9 cellular contexts compared by ENCODE assay signal in the genomic region with DNA sequence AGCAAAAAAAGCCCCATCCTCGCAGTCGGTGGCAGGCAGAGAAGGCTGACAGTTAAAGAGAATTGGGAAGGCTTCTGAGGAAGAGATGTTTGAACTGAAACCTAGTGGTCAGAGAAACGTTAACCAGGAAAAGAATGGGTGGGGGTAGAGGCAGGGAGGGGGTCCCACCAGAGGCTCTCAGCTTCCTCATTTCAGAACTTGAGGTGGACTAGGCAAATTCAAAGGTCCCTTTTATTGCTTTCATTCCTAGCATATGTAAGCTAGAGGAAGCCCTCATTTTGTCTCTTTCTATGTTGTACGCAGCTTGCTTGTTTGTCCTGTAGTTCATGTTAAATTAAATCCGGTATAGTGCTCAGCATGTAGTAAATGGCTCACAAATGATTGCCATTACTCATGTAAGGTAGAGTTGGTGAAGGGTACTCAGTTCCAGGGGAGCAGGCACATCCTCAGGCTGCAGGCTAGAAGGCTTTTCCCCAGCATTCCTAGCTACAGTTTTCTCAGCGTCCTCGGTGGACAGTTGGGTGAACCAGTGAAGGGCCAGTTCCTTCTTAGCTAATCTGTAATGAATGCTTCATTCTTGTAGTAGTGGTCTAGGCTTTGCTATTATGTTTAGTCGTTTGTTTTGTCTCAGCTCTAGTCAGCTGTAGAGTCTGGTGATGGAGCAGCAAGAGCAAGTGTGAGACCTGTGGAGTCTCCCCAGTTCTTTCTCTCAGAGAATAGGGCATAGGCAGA. TPM values are rescaled to one million over a fixed set of nuclear protein-coding genes. Genes with fewer than 3 reads are reported as not detected.
DNase-seq lines count a peak whose midpoint lies in the region; ATAC-seq, FAIRE-seq and TF ChIP-seq lines count a peak whose summit lies in the region.
"Had no signal": no experiment of that assay in that cellular context is flagged by ENCODE, and none has a peak within 500 bp of the region (broad histone marks: within the 10 kb centered on the region; RNA-seq: fewer than 3 reads in every experiment).

No MANE protein-coding gene starts in this region.

- peak; percentile 57 for DNase-seq in Ammon's horn (ENCODE audit: low spot score)
- peak; percentile 32 for DNase-seq in GM19239 (ENCODE audit: insufficient read length, low spot score)
- no peak for DNase-seq in activated B cell treated with CpG ODN at 0.5 μM for 24 hours
- no peak for DNase-seq in NCI-H2107 treated with DMSO at 0.1 percent for 48 hours (lab: John Stamatoyannopoulos, UW; ENCODE audit: unreplicated experiment)
- no peak for DNase-seq in DMS79 (lab: John Stamatoyannopoulos, UW)
- DNase-seq in DMS114 treated with DMSO at 0.1 percent for 48 hours (lab: John Stamatoyannopoulos, UW; ENCODE audit: unreplicated experiment) = no peak
- DNase-seq: DND-41 had no signal

- POLR2A ChIA-PET in activated B cell treated with CpG ODN at 0.5 μM for 24 hours (lab: Charles Lee) = interaction anchor here (0.7 to 2.3 kb wide), 12 partner anchors 12 to 799 kb away, joined by 3 to 16 read pairs (median 4); no protein-coding TSS in a partner anchor

- H3K36me3 Mint-ChIP-seq in activated B cell treated with CpG ODN at 0.5 μM for 24 hours (ENCODE audit: low read depth) = peaks cover 16% of the 10 kb centered on the region

- H3K9me3 Mint-ChIP-seq in activated B cell treated with CpG ODN at 0.5 μM for 24 hours = no peaks in the 10 kb centered on the region

- CTCF ChIA-PET in activated B cell treated with CpG ODN at 0.5 μM for 24 hours (lab: Charles Lee) = interaction anchor here (0.9 to 13.2 kb wide), 12 partner anchors 10 to 334 kb away, joined by 3 to 258 read pairs (median 5); a partner anchor contains a TSS

- intact Hi-C loops in activated B cell treated with CpG ODN at 0.5 μM for 24 hours (cut with micrococcal nuclease) = loop anchor here (1.0 kb wide), 2 partner anchors 19 to 100 kb away; no protein-coding TSS in a partner anchor

- H3K27ac Mint-ChIP-seq in activated B cell treated with CpG ODN at 0.5 μM for 24 hours = peak overlapping the region; percentile 93

- no peak for TF ChIP-seq CTCF in activated B cell treated with CpG ODN at 0.5 μM for 24 hours (IDR thresholded peaks at IDR 0.05)

- peak; percentile 98 for FAIRE-seq in GM19239 (lab: Jason Lieb, UNC)

- no peaks in the 10 kb centered on the region for H3K27me3 Mint-ChIP-seq in activated B cell treated with CpG ODN at 0.5 μM for 24 hours

- H3K4me1 Mint-ChIP-seq in activated B cell treated with CpG ODN at 0.5 μM for 24 hours = peaks cover 69% of the 10 kb centered on the region

- H3K4me3 Mint-ChIP-seq in activated B cell treated with CpG ODN at 0.5 μM for 24 hours = peak overlapping the region; percentile 79

- ATAC-seq in HG03095 (IDR thresholded peaks at IDR 0.05; ENCODE audit: unreplicated experiment) (peak; percentile 78), activated B cell treated with CpG ODN at 0.5 μM for 24 hours (ENCODE audit: low read depth) (peak; percentile 79), GM19328 (IDR thresholded peaks at IDR 0.05; ENCODE audit: unreplicated experiment) (no peak)

RNA-seq across cellular contexts. Expression of a gene that starts 58.6 kb away (rescaled TPM):
- total RNA-seq in activated B cell treated with CpG ODN at 0.5 μM for 24 hours = 86.8 and 103 TPM in 2 replicates

Comparison
In these comparisons a context has a peak if more than half of its experiments do, and no peak if none do; other contexts are left out.
1. DNase-seq: peak in Ammon's horn (single experiment) and GM19239 (single experiment); none in activated B cell treated with CpG ODN at 0.5 μM for 24 hours (single experiment), NCI-H2107 treated with DMSO at 0.1 percent for 48 hours (single experiment), DMS79 (single experiment) and DMS114 treated with DMSO at 0.1 percent for 48 hours (single experiment).